In genomic region chr18:773980-774624, GRCh38 we compare ENCODE assay signal across 1 cellular context.
TF ChIP-seq lines count a peak whose summit lies in the region.

No MANE protein-coding gene starts in this region.

TF ChIP-seq in K562, 482 proteins besides CTCF, POLR2A, EP300 and RAD21 (continues in another document):
- TF ChIP-seq E2F8 (IDR thresholded peaks at IDR 0.05; ENCODE audit: low read depth, partially characterized antibody), result peak; percentile 31
- no peak for TF ChIP-seq RFX1 (IDR thresholded peaks at IDR 0.05)
- no peak for TF ChIP-seq IRF1 (CRISPR knock-in tag; IDR thresholded peaks at IDR 0.05; ENCODE audit: borderline replicate concordance)
- TF ChIP-seq ZNF384 (IDR thresholded peaks at IDR 0.05; ENCODE audit: low read depth, low read length), result no peak
- no peak for TF ChIP-seq ZNF239 (CRISPR knock-in tag; IDR thresholded peaks at IDR 0.05)
- TF ChIP-seq CGGBP1 (CRISPR knock-in tag; IDR thresholded peaks at IDR 0.05), result no peak
- no peak for TF ChIP-seq ZNF318 (IDR thresholded peaks at IDR 0.05; ENCODE audit: borderline replicate concordance in 1 of 2, low read depth in 1 of 2)
- no peak for TF ChIP-seq BCLAF1 (IDR thresholded peaks at IDR 0.05; ENCODE audit: borderline replicate concordance in 1 of 2, control insufficient read depth in 1 of 2, low read depth in 2 of 2, low read length in 1 of 2)
- no peak for TF ChIP-seq ERF (CRISPR knock-in tag; IDR thresholded peaks at IDR 0.05)
- no peak for TF ChIP-seq PREB (CRISPR knock-in tag; IDR thresholded peaks at IDR 0.05)
- no peak for TF ChIP-seq ZNF696 (CRISPR knock-in tag; conservative IDR thresholded peaks at IDR 0.05)
- no peak for TF ChIP-seq HMG20B (CRISPR knock-in tag; IDR thresholded peaks at IDR 0.05)
- TF ChIP-seq RAD51 (IDR thresholded peaks at IDR 0.05; ENCODE audit: borderline replicate concordance, low read depth), result no peak
- TF ChIP-seq ZNF586 (CRISPR knock-in tag; conservative IDR thresholded peaks at IDR 0.05), result no peak
- peak; percentile 80 for TF ChIP-seq PML (IDR thresholded peaks at IDR 0.05; ENCODE audit: low read length)
- TF ChIP-seq PTTG1 (tag; IDR thresholded peaks at IDR 0.05; ENCODE audit: low read depth), result no peak
- no peak for TF ChIP-seq NR2C1 (IDR thresholded peaks at IDR 0.05)
- TF ChIP-seq NR2C1 (tag; IDR thresholded peaks at IDR 0.05), result no peak
- TF ChIP-seq ZNF282 (CRISPR knock-in tag; IDR thresholded peaks at IDR 0.05), result no peak
- no peak for TF ChIP-seq FUS (optimal IDR thresholded peaks at IDR 0.05; ENCODE audit: low read depth, low read length)
- TF ChIP-seq NR2C2 (CRISPR knock-in tag; IDR thresholded peaks at IDR 0.05), result no peak
- no peak for TF ChIP-seq NR2C2 (tag; IDR thresholded peaks at IDR 0.05)
- peak; percentile 82 for TF ChIP-seq NCOR1 (IDR thresholded peaks at IDR 0.05)
- TF ChIP-seq ZSCAN32 (CRISPR knock-in tag; IDR thresholded peaks at IDR 0.05), result no peak
- no peak for TF ChIP-seq FOXA3 (CRISPR knock-in tag; conservative IDR thresholded peaks at IDR 0.05 in 1 of 2, IDR thresholded peaks at IDR 0.05 in 1 of 2)
- no peak for TF ChIP-seq KDM4B (IDR thresholded peaks at IDR 0.05; ENCODE audit: borderline replicate concordance in 2 of 2, low read depth in 1 of 2)
- no peak for TF ChIP-seq HIVEP1 (CRISPR knock-in tag; IDR thresholded peaks at IDR 0.05)
- no peak for TF ChIP-seq ZFP36 (IDR thresholded peaks at IDR 0.05; ENCODE audit: low read depth, low read length, partially characterized antibody)
- TF ChIP-seq COPS2 (conservative IDR thresholded peaks at IDR 0.05), result no peak
- TF ChIP-seq ELF2 (CRISPR knock-in tag; IDR thresholded peaks at IDR 0.05), result no peak
- no peak for TF ChIP-seq ZNF24 (IDR thresholded peaks at IDR 0.05)
- no peak for TF ChIP-seq BMI1 (IDR thresholded peaks at IDR 0.05; ENCODE audit: low read length)
- no peak for TF ChIP-seq U2AF1 (optimal IDR thresholded peaks at IDR 0.05; ENCODE audit: low read depth, low read length)
- no peak for TF ChIP-seq GATAD2B (IDR thresholded peaks at IDR 0.05; ENCODE audit: borderline replicate concordance)
- TF ChIP-seq PCBP2 (IDR thresholded peaks at IDR 0.05; ENCODE audit: low read depth, low read length, poor library complexity, severe bottlenecking), result no peak
- TF ChIP-seq SRF (CRISPR knock-in tag; IDR thresholded peaks at IDR 0.05), result no peak
- no peak for TF ChIP-seq ZNF436 (CRISPR knock-in tag; IDR thresholded peaks at IDR 0.05)
- no peak for TF ChIP-seq ZNF780A (CRISPR knock-in tag; IDR thresholded peaks at IDR 0.05)
- TF ChIP-seq NEUROD1 (IDR thresholded peaks at IDR 0.05; ENCODE audit: borderline replicate concordance, low read depth, low read length, partially characterized antibody), result no peak
- TF ChIP-seq ZBTB7A (IDR thresholded peaks at IDR 0.05; ENCODE audit: borderline replicate concordance, control insufficient read depth, low read depth, low read length), result no peak
- TF ChIP-seq TFAM (CRISPR knock-in tag; conservative IDR thresholded peaks at IDR 0.05), result no peak
- no peak for TF ChIP-seq CREB3L1 (IDR thresholded peaks at IDR 0.05; ENCODE audit: borderline replicate concordance, low read depth)
- TF ChIP-seq KAT8 (IDR thresholded peaks at IDR 0.05; ENCODE audit: low read depth), result no peak
- no peak for TF ChIP-seq ARHGAP35 (IDR thresholded peaks at IDR 0.05; ENCODE audit: partially characterized antibody)
- no peak for TF ChIP-seq NR1H2 (CRISPR knock-in tag; IDR thresholded peaks at IDR 0.05)
- TF ChIP-seq KLF6 (CRISPR knock-in tag; IDR thresholded peaks at IDR 0.05; ENCODE audit: borderline replicate concordance), result no peak
- TF ChIP-seq MITF (IDR thresholded peaks at IDR 0.05), result no peak
- no peak for TF ChIP-seq MTA1 (IDR thresholded peaks at IDR 0.05; ENCODE audit: borderline replicate concordance)
